In the genomic region with DNA sequence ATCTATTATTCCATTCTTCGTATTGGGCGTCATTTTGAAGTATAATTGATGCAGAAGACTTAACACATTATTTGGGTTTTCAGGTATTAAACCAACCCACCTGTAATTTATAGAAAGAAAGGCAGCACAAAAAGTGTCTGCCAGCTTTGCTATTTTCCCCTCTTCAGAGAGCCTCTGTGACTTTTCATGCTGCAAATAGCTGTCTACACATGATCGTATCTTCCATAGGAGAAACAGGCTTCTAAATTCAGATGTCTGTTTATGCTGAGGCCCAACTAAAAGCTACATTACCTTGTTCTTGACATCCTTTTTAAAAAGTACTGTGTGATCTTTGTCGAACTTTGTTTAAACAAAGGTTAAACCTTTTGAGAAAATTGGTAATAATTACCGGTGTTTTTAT, we compare ENCODE assay signal across 18 cellular contexts. TPM values are rescaled to one million over a fixed set of nuclear protein-coding genes. Genes with fewer than 3 reads are reported as not detected.
DNase-seq lines count a peak whose midpoint lies in the region; ATAC-seq, FAIRE-seq and TF ChIP-seq lines count a peak whose summit lies in the region.
"Had no signal": no experiment of that assay in that cellular context is flagged by ENCODE, and none has a peak within 500 bp of the region (broad histone marks: within the 10 kb centered on the region; RNA-seq: fewer than 3 reads in every experiment).

No MANE protein-coding gene starts in this region.

- H3K79me2 ChIP-seq in PC-3 (ENCODE audit: low read length): no peaks in the 10 kb centered on the region
- H3K79me2 ChIP-seq in smooth muscle cell (ENCODE audit: low read depth): no peaks in the 10 kb centered on the region

- H3K4me1 Mint-ChIP-seq in CD8-positive, alpha-beta T cell (ENCODE audit: low read depth): no peaks in the 10 kb centered on the region
- H3K4me1 Mint-ChIP-seq: CD4-positive, alpha-beta memory T cell had no signal

- H3F3A ChIP-seq in PC-3 (ENCODE audit: low read length, unreplicated experiment) (no peaks in the 10 kb centered on the region), smooth muscle cell (ENCODE audit: low read depth) (no peaks in the 10 kb centered on the region)

- peak; percentile 45 for DNase-seq in NCI-H69 (lab: John Stamatoyannopoulos, UW)
- no peak for DNase-seq in PC-3
- DNase-seq in esophagus muscularis mucosa (ENCODE audit: extremely low spot score): no peak
- no peak for DNase-seq in smooth muscle cell (lab: John Stamatoyannopoulos, UW; ENCODE audit: unreplicated experiment)
- no peak for DNase-seq in CD8-positive, alpha-beta T cell
- DNase-seq in frontal cortex (ENCODE audit: low spot score in 2 of 2): no peak
- DNase-seq: BE2C; Caco-2; CD4-positive, alpha-beta memory T cell; DND-41; GDM1 had no signal

- H3K36me3 Mint-ChIP-seq in CD8-positive, alpha-beta T cell: no peaks in the 10 kb centered on the region
- H3K36me3 Mint-ChIP-seq: CD4-positive, alpha-beta memory T cell had no signal

- H4K20me1 ChIP-seq in PC-3 (ENCODE audit: low read length) (no peaks in the 10 kb centered on the region), smooth muscle cell (ENCODE audit: low read depth) (no peaks in the 10 kb centered on the region)

- H3K9ac ChIP-seq in PC-3 (ENCODE audit: low read length): no peak overlapping the region
- H3K9ac ChIP-seq in smooth muscle cell (ENCODE audit: low read depth): peak overlapping the region; percentile 44

- no peaks in the 10 kb centered on the region for H3K27me3 ChIP-seq in PC-3 (ENCODE audit: low read length)
- H3K27me3 ChIP-seq in esophagus muscularis mucosa: no peaks in the 10 kb centered on the region
- no peaks in the 10 kb centered on the region for H3K27me3 ChIP-seq in smooth muscle cell (ENCODE audit: low read depth)
- no peaks in the 10 kb centered on the region for H3K27me3 ChIP-seq in CD8-positive, alpha-beta T cell (ENCODE audit: insufficient read depth, low read length)
- H3K27me3 ChIP-seq: BE2C had no signal

- no peak for FAIRE-seq in frontal cortex (lab: Jason Lieb, UNC)
- FAIRE-seq: A549, GM12892, GM19239, H1 had no signal

- H3K27me3 Mint-ChIP-seq in CD8-positive, alpha-beta T cell (ENCODE audit: low read depth): no peaks in the 10 kb centered on the region

- H3K27ac Mint-ChIP-seq in CD8-positive, alpha-beta T cell: no peak overlapping the region
- H3K27ac Mint-ChIP-seq: CD4-positive, alpha-beta memory T cell had no signal

- H3K9me3 ChIP-seq in PC-3 (ENCODE audit: low read length) (no peaks in the 10 kb centered on the region), esophagus muscularis mucosa (no peaks in the 10 kb centered on the region), smooth muscle cell (replicated peaks; ENCODE audit: low read depth) (no peaks in the 10 kb centered on the region)
- no peaks in the 10 kb centered on the region for H3K9me3 ChIP-seq in CD8-positive, alpha-beta T cell (ENCODE audit: low read length)
- H3K9me3 ChIP-seq: A549, BE2C, Caco-2, HAP-1 had no signal

- H3K4me3 ChIP-seq in PC-3 (ENCODE audit: low read length) (no peak overlapping the region), esophagus muscularis mucosa (no peak overlapping the region), smooth muscle cell (no peak overlapping the region)
- no peak overlapping the region for H3K4me3 ChIP-seq in CD8-positive, alpha-beta T cell (ENCODE audit: low read depth, low read length)
- H3K4me3 ChIP-seq: A549, HAP-1 had no signal

- TF ChIP-seq EP300 in esophagus muscularis mucosa (IDR thresholded peaks at IDR 0.05): no peak

- 56% methylated on average over 5 of the region's 5 CpGs for WGBS in esophagus muscularis mucosa
- 86% methylated on average over 5 of the region's 5 CpGs for WGBS in smooth muscle cell (ENCODE audit: low lambda C conversion rate)

- H3K4me1 ChIP-seq in PC-3 (ENCODE audit: insufficient read depth, low read length): peaks cover 36% of the 10 kb centered on the region
- H3K4me1 ChIP-seq in esophagus muscularis mucosa: peaks cover 8 to 28% (median 23%) of the 10 kb centered on the region in 4 donors
- H3K4me1 ChIP-seq in smooth muscle cell (ENCODE audit: low read depth): no peaks in the 10 kb centered on the region
- no peaks in the 10 kb centered on the region for H3K4me1 ChIP-seq in CD8-positive, alpha-beta T cell (ENCODE audit: insufficient read depth, low read length)
- H3K4me1 ChIP-seq: A549, BE2C had no signal

- no peak for ATAC-seq in PC-3
- ATAC-seq in CD8-positive, alpha-beta T cell: no peak
- ATAC-seq: A549 had no signal

- H2AFZ ChIP-seq in PC-3 (ENCODE audit: low read length): no peak overlapping the region
- H2AFZ ChIP-seq in smooth muscle cell (ENCODE audit: low read depth): no peak overlapping the region

- H3K27ac ChIP-seq in PC-3 (ENCODE audit: low read length): peak overlapping the region; percentile 59; the same call in 1 of the 2 replicates
- H3K27ac ChIP-seq in esophagus muscularis mucosa (replicated peaks in 1 of 4): peak overlapping the region in 3 of 4 donors; percentile 64 to 70 (median 70)
- peak overlapping the region; percentile 86 for H3K27ac ChIP-seq in smooth muscle cell (ENCODE audit: low read depth)
- no peak overlapping the region for H3K27ac ChIP-seq in CD8-positive, alpha-beta T cell (ENCODE audit: low read depth, low read length)
- H3K27ac ChIP-seq: A549, C4-2B had no signal

- H3K9me3 Mint-ChIP-seq in CD8-positive, alpha-beta T cell: no peaks in the 10 kb centered on the region
- H3K9me3 Mint-ChIP-seq: CD4-positive, alpha-beta memory T cell had no signal

- TF ChIP-seq POLR2A in esophagus muscularis mucosa (IDR thresholded peaks at IDR 0.05; ENCODE audit: low read depth): no peak

- no TSS peak for BruUV-seq in PC-3 (replicated peaks; lab: Mats Ljungman, UMichigan)

- no peaks in the 10 kb centered on the region for H3K9me2 ChIP-seq in PC-3 (replicated peaks; ENCODE audit: low read length)

- intact Hi-C loops in PC-3 (cut with micrococcal nuclease) (no loop called here), esophagus muscularis mucosa (cut with DNase I) (no loop called here)
- intact Hi-C loops in CD8-positive, alpha-beta T cell (cut with DNase I, micrococcal nuclease): no loop called here

- no peak overlapping the region for H3K4me2 ChIP-seq in PC-3 (ENCODE audit: low read length)
- H3K4me2 ChIP-seq in smooth muscle cell: peak overlapping the region; percentile 23
- H3K4me2 ChIP-seq: A549 had no signal

- no peak overlapping the region for H3K4me3 Mint-ChIP-seq in CD8-positive, alpha-beta T cell
- H3K4me3 Mint-ChIP-seq: CD4-positive, alpha-beta memory T cell had no signal

- no peaks in the 10 kb centered on the region for H3K36me3 ChIP-seq in PC-3 (ENCODE audit: low read depth, low read length)
- no peaks in the 10 kb centered on the region for H3K36me3 ChIP-seq in esophagus muscularis mucosa
- H3K36me3 ChIP-seq in smooth muscle cell (ENCODE audit: low read depth): no peaks in the 10 kb centered on the region
- no peaks in the 10 kb centered on the region for H3K36me3 ChIP-seq in CD8-positive, alpha-beta T cell (ENCODE audit: insufficient read depth, low read length)
- H3K36me3 ChIP-seq: BE2C, HAP-1 had no signal

- TF ChIP-seq CTCF in PC-3 (conservative IDR thresholded peaks at IDR 0.05; ENCODE audit: low read depth, low read length): no peak
- no peak for TF ChIP-seq CTCF in esophagus muscularis mucosa (IDR thresholded peaks at IDR 0.05)
- no peak for TF ChIP-seq CTCF in smooth muscle cell (IDR thresholded peaks at IDR 0.05; ENCODE audit: borderline replicate concordance, insufficient read depth, poor library complexity, severe bottlenecking)
- TF ChIP-seq CTCF in CD8-positive, alpha-beta T cell (IDR thresholded peaks at IDR 0.05): no peak

- CTCF ChIA-PET in PC-3 (lab: Charles Lee): no interaction called here
- CTCF ChIA-PET in CD8-positive, alpha-beta T cell (lab: Charles Lee): no interaction called here

- POLR2A ChIA-PET in PC-3 (lab: Charles Lee; ENCODE audit: unreplicated experiment): no interaction called here
- POLR2A ChIA-PET in CD8-positive, alpha-beta T cell (lab: Charles Lee): no interaction called here

RNA-seq across cellular contexts. Expression of gene ACKR2, which starts 5.0 kb away (rescaled TPM):
- total RNA-seq in PC-3 (2014; rRNA removed): 1.3 and 3.9 TPM in 2 replicates
- total RNA-seq in esophagus muscularis mucosa: 10 to 100 TPM in 1 of 4 donors, 1 to 10 TPM in 3; 2.5 to 15.9 (median 7.6) TPM
- total RNA-seq in smooth muscle cell: 5.6 and 17.2 TPM in 2 replicates
- 1.1 and 7.0 TPM in 2 replicates for polyA plus RNA-seq in smooth muscle cell
- under 1 TPM in 1 of 2 experiments, not detected in 1; 0.44 TPM for total RNA-seq in CD8-positive, alpha-beta T cell
- not detected for total RNA-seq in frontal cortex
- total RNA-seq: HT-29 had no signal
- polyA plus RNA-seq: CD4-positive, alpha-beta memory T cell had no signal

RNA-seq across cellular contexts. Expression of gene HIGD1A, which starts 10.0 kb away (rescaled TPM):
- 118 and 154 TPM in 2 replicates for total RNA-seq in PC-3 (2014; rRNA removed)
- 100 to 1,000 TPM; 161 to 407 (median 272) TPM for total RNA-seq in esophagus muscularis mucosa
- 322 and 339 TPM in 2 replicates for total RNA-seq in smooth muscle cell
- 159 and 297 TPM in 2 replicates for polyA plus RNA-seq in smooth muscle cell
- total RNA-seq in CD8-positive, alpha-beta T cell: 10 to 100 TPM; 10.9 to 11.8 TPM
- total RNA-seq in frontal cortex: 127 TPM

RNA-seq across cellular contexts. Expression of gene CCDC13, which starts 41.2 kb away (rescaled TPM):
- 0.47 TPM in 1 of 2 replicates, not detected in the other for total RNA-seq in PC-3 (2014; rRNA removed)
- 1 to 10 TPM; 1.2 to 5.3 (median 3.9) TPM for total RNA-seq in esophagus muscularis mucosa
- total RNA-seq in smooth muscle cell: not detected in 2 replicates
- polyA plus RNA-seq in smooth muscle cell: 0.48 TPM in 1 of 2 replicates, not detected in the other
- total RNA-seq in CD8-positive, alpha-beta T cell: under 1 TPM in 1 of 2 experiments, not detected in 1; 0.44 TPM
- total RNA-seq in frontal cortex: 2.4 TPM
- total RNA-seq: H1, HT-29 had no signal
